17 cellular contexts compared by ENCODE assay signal in genomic region chr2:160876765-160877164, GRCh38.
DNase-seq lines count a peak whose midpoint lies in the region; FAIRE-seq and TF ChIP-seq lines count a peak whose summit lies in the region.
"Had no signal": no experiment of that assay in that cellular context is flagged by ENCODE, and none has a peak within 500 bp of the region (broad histone marks: within the 10 kb centered on the region; RNA-seq: fewer than 3 reads in every experiment).

No MANE protein-coding gene starts in this region.

- no peak overlapping the region for H2BK5ac ChIP-seq in H1 (ENCODE audit: low read depth, low read length)

- intact Hi-C loops in esophagus muscularis mucosa (cut with DNase I), result no loop called here

- DNase-seq in GM03348 (ENCODE audit: low spot score) (peak; percentile 9), NCI-H226 (peak; percentile 39), H1 (ENCODE audit: low read depth in 1 of 2, low spot score in 2 of 2) (no peak), kidney tubule cell (ENCODE audit: low spot score) (peak; percentile 12), NCI-H1436 (lab: John Stamatoyannopoulos, UW) (no peak), esophagus muscularis mucosa (ENCODE audit: extremely low spot score) (no peak)
- no peak for DNase-seq in activated naive CD4-positive, alpha-beta T cell (lab: John Stamatoyannopoulos, UW)
- no peak for DNase-seq in activated naive CD4-positive, alpha-beta T cell treated with Interleukin-2 at 50 U/mL for 16 hours
- DNase-seq: DMS153, NCI-H1048, NCI-H146, NCI-H2081 treated with DMSO at 0.1 percent for 48 hours had no signal

- no peak overlapping the region for H2BK12ac ChIP-seq in H1 (ENCODE audit: low read depth, low read length)

- H3K4me1 ChIP-seq in H1 (replicated peaks in 1 of 4; ENCODE audit: control insufficient read depth in 3 of 4, insufficient read depth in 4 of 4, low read length in 3 of 4), result no peaks in the 10 kb centered on the region
- no peaks in the 10 kb centered on the region for H3K4me1 ChIP-seq in esophagus muscularis mucosa
- H3K4me1 ChIP-seq: HAP-1 had no signal

- no peak overlapping the region for H3K18ac ChIP-seq in H1 (ENCODE audit: extremely low read depth, low read length)

- POLR2A ChIA-PET in H1 (lab: Charles Lee; ENCODE audit: partially characterized antibody), result no interaction called here

- H2BK15ac ChIP-seq in H1 (ENCODE audit: low read length), result no peak overlapping the region

- no peak for FAIRE-seq in H1 (lab: Jason Lieb, UNC)
- FAIRE-seq: A204.1, K562 had no signal

- no peaks in the 10 kb centered on the region; the same call in 1 of the 2 replicates for H3K23me2 ChIP-seq in H1 (ENCODE audit: low read depth, low read length)

- no peak overlapping the region for H3K56ac ChIP-seq in H1 (replicated peaks; ENCODE audit: insufficient read length, low read depth, low read length)

- H3K36me3 ChIP-seq in H1 (ENCODE audit: control insufficient read depth in 2 of 4, insufficient read depth in 4 of 4, low read length in 3 of 4), result no peaks in the 10 kb centered on the region; a peak in 1 of 8 replicates
- no peaks in the 10 kb centered on the region for H3K36me3 ChIP-seq in esophagus muscularis mucosa
- H3K36me3 ChIP-seq: BLaER1 treated with 17β-estradiol and CSF1 and Interleukin-3, amounts not matched to agents 10 nM and 100 nM; HAP-1 had no signal

- no peak overlapping the region for H4K8ac ChIP-seq in H1 (ENCODE audit: extremely low read depth, insufficient read depth, low read length)

- no peaks in the 10 kb centered on the region for H3K79me2 ChIP-seq in H1 (ENCODE audit: control insufficient read depth in 1 of 2, insufficient read depth in 2 of 2, low read length in 2 of 2)

- no peak overlapping the region for H2BK120ac ChIP-seq in H1 (replicated peaks; ENCODE audit: low read depth, low read length)

- H3K4ac ChIP-seq in H1 (replicated peaks; ENCODE audit: insufficient read length, low read depth, low read length), result no peak overlapping the region

- H3K14ac ChIP-seq in H1 (ENCODE audit: insufficient read length), result no peak overlapping the region

- H3K27ac ChIP-seq in H1 (ENCODE audit: low read depth, low read length) (no peak overlapping the region), esophagus muscularis mucosa (replicated peaks in 1 of 4) (no peak overlapping the region)
- H3K27ac ChIP-seq: BLaER1 treated with 17β-estradiol and CSF1 and Interleukin-3, amounts not matched to agents 10 nM and 100 nM; HL-60 had no signal

- TF ChIP-seq EP300 in H1 (IDR thresholded peaks at IDR 0.05; ENCODE audit: borderline replicate concordance in 1 of 2, low read depth in 2 of 2, low read length in 2 of 2), result no peak
- TF ChIP-seq EP300 in esophagus muscularis mucosa (IDR thresholded peaks at IDR 0.05), result no peak

- CTCF ChIA-PET in H1 (lab: Charles Lee; ENCODE audit: partially characterized antibody), result interaction anchor here (1.4 kb wide), 1 partner anchor 42 kb away, joined by 5 read pairs; no protein-coding TSS in a partner anchor

- TF ChIP-seq POLR2A in H1 (IDR thresholded peaks at IDR 0.05; ENCODE audit: control extremely low read depth in 1 of 2, low read depth in 2 of 2, low read length in 2 of 2), result no peak
- no peak for TF ChIP-seq POLR2A in esophagus muscularis mucosa (IDR thresholded peaks at IDR 0.05; ENCODE audit: low read depth)

- H3K4me3 ChIP-seq in H1 (ENCODE audit: extremely low read depth in 1 of 4, insufficient read depth in 2 of 4, low read depth in 3 of 4, low read length in 4 of 4) (no peak overlapping the region), esophagus muscularis mucosa (no peak overlapping the region)
- H3K4me3 ChIP-seq: BLaER1 treated with 17β-estradiol and CSF1 and Interleukin-3, amounts not matched to agents 10 nM and 100 nM; HAP-1; K562 had no signal

- no peak overlapping the region for H4K91ac ChIP-seq in H1 (replicated peaks; ENCODE audit: insufficient read length, low read length)

- H3K27me3 ChIP-seq in H1 (replicated peaks in 1 of 4; ENCODE audit: control insufficient read depth in 3 of 4, extremely low read depth in 1 of 4, insufficient read depth in 3 of 4, low read length in 3 of 4) (no peaks in the 10 kb centered on the region), esophagus muscularis mucosa (no peaks in the 10 kb centered on the region)
- H3K27me3 ChIP-seq: BLaER1 treated with 17β-estradiol and CSF1 and Interleukin-3, amounts not matched to agents 10 nM and 100 nM had no signal

- no peak overlapping the region for H4K5ac ChIP-seq in H1 (ENCODE audit: insufficient read length, low read depth, low read length)

- H2AFZ ChIP-seq in H1 (ENCODE audit: low read length), result no peak overlapping the region

- H4K20me1 ChIP-seq in H1 (replicated peaks in 1 of 2; ENCODE audit: control insufficient read depth in 1 of 2, insufficient read depth in 2 of 2, low read length in 2 of 2), result no peaks in the 10 kb centered on the region
- H4K20me1 ChIP-seq: BLaER1 treated with 17β-estradiol and CSF1 and Interleukin-3, amounts not matched to agents 10 nM and 100 nM had no signal

- 95% methylated on average over 3 of the region's 3 CpGs; no CpG with 5 or more reads in 1 of the 2 experiments for WGBS in H1 (ENCODE audit: extremely low coverage in 1 of 2, insufficient coverage in 1 of 2, insufficient read length in 1 of 2, insufficient replicate concordance in 2 of 2, low coverage in 1 of 2, low lambda C conversion rate in 2 of 2, missing lambda C conversion rate in 1 of 2), 2 experiments
- 88% methylated on average over 3 of the region's 3 CpGs for WGBS in esophagus muscularis mucosa

- no peak overlapping the region for H3K9ac ChIP-seq in H1 (replicated peaks in 1 of 4; ENCODE audit: extremely low read depth in 1 of 4, low read depth in 3 of 4, low read length in 3 of 4)
- H3K9ac ChIP-seq: BLaER1 treated with 17β-estradiol and CSF1 and Interleukin-3, amounts not matched to agents 10 nM and 100 nM had no signal

- no peak for TF ChIP-seq RAD21 in H1 (IDR thresholded peaks at IDR 0.05 in 1 of 2, conservative IDR thresholded peaks at IDR 0.05 in 1 of 2; ENCODE audit: low read depth in 2 of 2, low read length in 2 of 2)

- H3K9me3 ChIP-seq in H1 (ENCODE audit: insufficient read depth in 2 of 2, low read depth in 1 of 2, low read length in 1 of 2), result no peaks in the 10 kb centered on the region
- no peaks in the 10 kb centered on the region for H3K9me3 ChIP-seq in esophagus muscularis mucosa
- H3K9me3 ChIP-seq: BLaER1 treated with 17β-estradiol and CSF1 and Interleukin-3, amounts not matched to agents 10 nM and 100 nM; HAP-1 had no signal

- H3K79me1 ChIP-seq in H1 (ENCODE audit: low read depth, low read length), result no peaks in the 10 kb centered on the region

- TF ChIP-seq CTCF in H1 (IDR thresholded peaks at IDR 0.05; ENCODE audit: control extremely low read depth in 1 of 3, insufficient read depth in 1 of 3, low read depth in 1 of 3, low read length in 3 of 3) (no peak), esophagus muscularis mucosa (IDR thresholded peaks at IDR 0.05) (no peak)

- no peak overlapping the region for H2AK5ac ChIP-seq in H1 (ENCODE audit: low read depth, low read length)

- H3K4me2 ChIP-seq in H1 (ENCODE audit: insufficient read depth in 1 of 2, low read depth in 2 of 2, low read length in 2 of 2), result no peak overlapping the region
- H3K4me2 ChIP-seq: BLaER1 treated with 17β-estradiol and CSF1 and Interleukin-3, amounts not matched to agents 10 nM and 100 nM had no signal

- H3K23ac ChIP-seq in H1 (ENCODE audit: insufficient read length), result no peak overlapping the region

- peak overlapping the region; percentile 55; the same call in 1 of the 2 replicates for H2BK20ac ChIP-seq in H1 (ENCODE audit: low read length)

TF ChIP-seq in H1, 55 proteins besides CTCF, POLR2A, EP300 and RAD21 (continues in another document):
- TF ChIP-seq ATF2 (IDR thresholded peaks at IDR 0.05; ENCODE audit: low read length) (no peak), HDAC2 (IDR thresholded peaks at IDR 0.05; ENCODE audit: borderline replicate concordance in 1 of 2, low read depth in 2 of 2, low read length in 2 of 2) (no peak), BACH1 (IDR thresholded peaks at IDR 0.05; ENCODE audit: low read length) (no peak), KDM1A (IDR thresholded peaks at IDR 0.05; ENCODE audit: borderline replicate concordance, low read length) (no peak), TAF1 (IDR thresholded peaks at IDR 0.05; ENCODE audit: low read depth, low read length) (no peak), GTF2F1 (IDR thresholded peaks at IDR 0.05; ENCODE audit: borderline replicate concordance, low read depth, low read length) (no peak)

Comparison
In these comparisons a context has a peak if more than half of its experiments do, and no peak if none do; other contexts are left out.
1. DNase-seq: peak in GM03348 (single experiment), NCI-H226 (single experiment) and kidney tubule cell (single experiment); none in H1 (0 of 2), activated naive CD4-positive, alpha-beta T cell (0 of 4), NCI-H1436 (single experiment), activated naive CD4-positive, alpha-beta T cell treated with Interleukin-2 at 50 U/mL for 16 hours (single experiment) and esophagus muscularis mucosa (single experiment).